In genomic region chr1:4061521-4062031, GRCh38 we compare ENCODE assay signal across 17 cellular contexts.
A peak's percentile ranks its signal among the peaks of the same experiment; 100 is the strongest.
DNase-seq lines count a peak whose midpoint lies in the region; ATAC-seq, FAIRE-seq and TF ChIP-seq lines count a peak whose summit lies in the region.
"Had no signal": no experiment of that assay in that cellular context is flagged by ENCODE, and none has a peak within 500 bp of the region (broad histone marks: within the 10 kb centered on the region; RNA-seq: fewer than 3 reads in every experiment).

No MANE protein-coding gene starts in this region.

- DNase-seq in K562 (ENCODE audit: extremely low read depth in 1 of 4, low spot score in 3 of 4) (no peak), mesenteric fat pad (ENCODE audit: low spot score) (peak; percentile 62), DMS153 (lab: John Stamatoyannopoulos, UW) (no peak), SK-N-DZ (ENCODE audit: low spot score) (no peak)
- DNase-seq: AML-193; CD4-positive, alpha-beta memory T cell; DMS79 treated with DMSO at 0.1 percent for 48 hours; GF-D8; HCEC 1CT had no signal

- no peak overlapping the region; the same call in 1 of the 2 replicates for H3K9ac ChIP-seq in OCI-LY1 (ENCODE audit: low read length)
- no peak overlapping the region for H3K9ac ChIP-seq in K562 (ENCODE audit: insufficient read depth in 1 of 2, low read depth in 2 of 2, low read length in 2 of 2)
- H3K9ac ChIP-seq: BLaER1 had no signal

- TF ChIP-seq CTCF in OCI-LY1 (IDR thresholded peaks at IDR 0.05; ENCODE audit: low read length) (no peak), K562 (IDR thresholded peaks at IDR 0.05 in 2 of 3, conservative IDR thresholded peaks at IDR 0.05 in 1 of 3; ENCODE audit: insufficient read depth in 2 of 3, low read depth in 1 of 3, low read length in 3 of 3) (no peak)

- H3K27me3 ChIP-seq in OCI-LY1 (ENCODE audit: insufficient read depth, low read length) (no peaks in the 10 kb centered on the region), K562 (ENCODE audit: control insufficient read depth in 2 of 2, insufficient read depth in 2 of 2, low read length in 2 of 2) (peaks cover 16 to 55% of the 10 kb centered on the region in 2 experiments; a peak in 3 of 5 replicates)
- H3K27me3 ChIP-seq: BLaER1 had no signal

- H3K9me3 Mint-ChIP-seq in stimulated activated memory B cell treated with anti-CD40 and anti-IgM and Interleukin-4, amounts not matched to agents 10 μg/mL and 1 μg/mL and 100 μg/mL, for 72 hours: no peaks in the 10 kb centered on the region
- H3K9me3 Mint-ChIP-seq: CD4-positive, alpha-beta memory T cell had no signal

- H3K9me3 ChIP-seq in OCI-LY1 (ENCODE audit: low read length) (no peaks in the 10 kb centered on the region), K562 (replicated peaks; ENCODE audit: control insufficient read depth, insufficient read depth, low read depth, low read length) (peaks cover 2% of the 10 kb centered on the region; the same call in 1 of the 2 replicates)
- H3K9me3 ChIP-seq: BLaER1 had no signal

- no peak for FAIRE-seq in K562 (lab: Jason Lieb, UNC)
- FAIRE-seq: A204.1, H54 had no signal

- no peak for TF ChIP-seq POLR2A in K562 (conservative IDR thresholded peaks at IDR 0.05)

- POLR2A ChIA-PET in K562 (lab: Yijun Ruan, JAX): no interaction called here

- H2AFZ ChIP-seq in OCI-LY1 (ENCODE audit: low read length) (no peak overlapping the region), K562 (ENCODE audit: low read depth, low read length) (no peak overlapping the region)
- H2AFZ ChIP-seq: GM23338 had no signal

- no peaks in the 10 kb centered on the region for H3K27me3 Mint-ChIP-seq in stimulated activated memory B cell treated with anti-CD40 and anti-IgM and Interleukin-4, amounts not matched to agents 10 μg/mL and 1 μg/mL and 100 μg/mL, for 72 hours
- H3K27me3 Mint-ChIP-seq: CD4-positive, alpha-beta memory T cell had no signal

- H3K79me2 ChIP-seq in OCI-LY1 (ENCODE audit: insufficient read depth, low read length) (no peaks in the 10 kb centered on the region), K562 (ENCODE audit: control insufficient read depth, insufficient read depth, low read length) (no peaks in the 10 kb centered on the region)

- H3K4me2 ChIP-seq in OCI-LY1 (ENCODE audit: low read length) (no peak overlapping the region), K562 (ENCODE audit: insufficient read depth, low read length) (no peak overlapping the region)
- H3K4me2 ChIP-seq: GM23338 had no signal

- H3K27ac Mint-ChIP-seq in stimulated activated memory B cell treated with anti-CD40 and anti-IgM and Interleukin-4, amounts not matched to agents 10 μg/mL and 1 μg/mL and 100 μg/mL, for 72 hours: no peak overlapping the region
- H3K27ac Mint-ChIP-seq: CD14-positive monocyte; CD4-positive, alpha-beta memory T cell; GM23338 had no signal

- H3K36me3 Mint-ChIP-seq in stimulated activated memory B cell treated with anti-CD40 and anti-IgM and Interleukin-4, amounts not matched to agents 10 μg/mL and 1 μg/mL and 100 μg/mL, for 72 hours: no peaks in the 10 kb centered on the region
- H3K36me3 Mint-ChIP-seq: CD14-positive monocyte; CD4-positive, alpha-beta memory T cell had no signal

- intact Hi-C loops in K562 (cut with micrococcal nuclease): loop anchor here (5.0 kb wide), 1 partner anchor 149 kb away; no protein-coding TSS in a partner anchor

- no peaks in the 10 kb centered on the region for H3K9me2 ChIP-seq in OCI-LY1 (ENCODE audit: low read depth, low read length)

- ATAC-seq in K562 (peak; percentile 17; the same call in 1 of the 3 replicates), HG03108 (IDR thresholded peaks at IDR 0.05; ENCODE audit: unreplicated experiment) (no peak)
- peak; percentile 7 for ATAC-seq in stimulated activated memory B cell treated with anti-CD40 and anti-IgM and Interleukin-4, amounts not matched to agents 10 μg/mL and 1 μg/mL and 100 μg/mL, for 72 hours
- ATAC-seq: GM23338 had no signal

- peaks cover 6% of the 10 kb centered on the region; the same call in 1 of the 2 replicates for H3F3A ChIP-seq in OCI-LY1 (ENCODE audit: insufficient read depth, low read length)

- CTCF ChIA-PET in K562 (lab: Yijun Ruan, JAX; ENCODE audit: low intra/inter-chr PET ratio): interaction anchor here (0.6 kb wide), 1 partner anchor 366 kb away, joined by 3 read pairs; no protein-coding TSS in a partner anchor

- H3K4me1 Mint-ChIP-seq in stimulated activated memory B cell treated with anti-CD40 and anti-IgM and Interleukin-4, amounts not matched to agents 10 μg/mL and 1 μg/mL and 100 μg/mL, for 72 hours: no peaks in the 10 kb centered on the region
- H3K4me1 Mint-ChIP-seq: CD14-positive monocyte; CD4-positive, alpha-beta memory T cell; GM23338 had no signal

- no peak overlapping the region for H3K4me3 Mint-ChIP-seq in stimulated activated memory B cell treated with anti-CD40 and anti-IgM and Interleukin-4, amounts not matched to agents 10 μg/mL and 1 μg/mL and 100 μg/mL, for 72 hours
- H3K4me3 Mint-ChIP-seq: CD14-positive monocyte; CD4-positive, alpha-beta memory T cell; GM23338 had no signal

- H3K9me1 ChIP-seq in K562 (ENCODE audit: control insufficient read depth, insufficient read depth, low read length): no peaks in the 10 kb centered on the region

- H4K20me1 ChIP-seq in OCI-LY1 (ENCODE audit: insufficient read depth, low read length): no peaks in the 10 kb centered on the region
- 0 out of 2 replicates have a peak, but pooled peaks cover 7% of the 10 kb centered on the region for H4K20me1 ChIP-seq in K562 (replicated peaks; ENCODE audit: control insufficient read depth, insufficient read depth, low read length)
- H4K20me1 ChIP-seq: BLaER1 had no signal

- no peak overlapping the region for H3K4me3 ChIP-seq in OCI-LY1 (ENCODE audit: low read depth, low read length, poor library complexity, severe bottlenecking)
- H3K4me3 ChIP-seq in K562: no peak overlapping the region
- H3K4me3 ChIP-seq: BLaER1, GM23338 had no signal

- TF ChIP-seq EP300 in K562 (IDR thresholded peaks at IDR 0.05; ENCODE audit: low read length): no peak

- under 1% methylated on average over 20 of the region's 21 CpGs for WGBS in K562 (ENCODE audit: insufficient coverage, low coverage, missing lambda C conversion rate)

- no peaks in the 10 kb centered on the region for H3K36me3 ChIP-seq in OCI-LY1 (ENCODE audit: insufficient read depth, low read length)
- no peaks in the 10 kb centered on the region for H3K36me3 ChIP-seq in K562 (ENCODE audit: control insufficient read depth, insufficient read depth, low read length)
- H3K36me3 ChIP-seq: BLaER1 had no signal

- H3K4me1 ChIP-seq in OCI-LY1 (ENCODE audit: insufficient read depth, low read length, severe bottlenecking): peaks cover 44% of the 10 kb centered on the region
- H3K4me1 ChIP-seq in K562 (replicated peaks in 1 of 2; ENCODE audit: control insufficient read depth in 2 of 2, insufficient read depth in 2 of 2, low read length in 2 of 2): peaks cover 0 to 4% of the 10 kb centered on the region in 2 experiments; a peak in 1 of 5 replicates

- BruUV-seq in K562 (replicated peaks; lab: Mats Ljungman, UMichigan): no TSS peak

- H3K27ac ChIP-seq in OCI-LY1 (ENCODE audit: low read depth, low read length, poor library complexity, severe bottlenecking) (peak overlapping the region; percentile 55), K562 (ENCODE audit: extremely low read depth, low read depth, low read length) (no peak overlapping the region)
- H3K27ac ChIP-seq: BLaER1 had no signal

- in situ Hi-C loops in K562 (cut with MboI): no loop called here

- no peak for TF ChIP-seq RAD21 in K562 (CRISPR knock-in tag; conservative IDR thresholded peaks at IDR 0.05 in 1 of 2, IDR thresholded peaks at IDR 0.05 in 1 of 2)

TF ChIP-seq in K562, 482 proteins besides CTCF, POLR2A, EP300 and RAD21:
- no peak for TF ChIP-seq ZNF584 (CRISPR knock-in tag; IDR thresholded peaks at IDR 0.05; ENCODE audit: low read depth)
- no peak for TF ChIP-seq FOXJ2 (tag; IDR thresholded peaks at IDR 0.05)
- TF ChIP-seq CAMTA2 (CRISPR knock-in tag; conservative IDR thresholded peaks at IDR 0.05): no peak
- TF ChIP-seq, protein P1, sequence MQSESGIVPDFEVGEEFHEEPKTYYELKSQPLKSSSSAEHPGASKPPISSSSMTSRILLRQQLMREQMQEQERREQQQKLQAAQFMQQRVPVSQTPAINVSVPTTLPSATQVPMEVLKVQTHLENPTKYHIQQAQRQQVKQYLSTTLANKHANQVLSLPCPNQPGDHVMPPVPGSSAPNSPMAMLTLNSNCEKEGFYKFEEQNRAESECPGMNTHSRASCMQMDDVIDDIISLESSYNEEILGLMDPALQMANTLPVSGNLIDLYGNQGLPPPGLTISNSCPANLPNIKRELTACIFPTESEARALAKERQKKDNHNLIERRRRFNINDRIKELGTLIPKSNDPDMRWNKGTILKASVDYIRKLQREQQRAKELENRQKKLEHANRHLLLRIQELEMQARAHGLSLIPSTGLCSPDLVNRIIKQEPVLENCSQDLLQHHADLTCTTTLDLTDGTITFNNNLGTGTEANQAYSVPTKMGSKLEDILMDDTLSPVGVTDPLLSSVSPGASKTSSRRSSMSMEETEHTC (IDR thresholded peaks at IDR 0.05): no peak
- TF ChIP-seq, protein P2, sequence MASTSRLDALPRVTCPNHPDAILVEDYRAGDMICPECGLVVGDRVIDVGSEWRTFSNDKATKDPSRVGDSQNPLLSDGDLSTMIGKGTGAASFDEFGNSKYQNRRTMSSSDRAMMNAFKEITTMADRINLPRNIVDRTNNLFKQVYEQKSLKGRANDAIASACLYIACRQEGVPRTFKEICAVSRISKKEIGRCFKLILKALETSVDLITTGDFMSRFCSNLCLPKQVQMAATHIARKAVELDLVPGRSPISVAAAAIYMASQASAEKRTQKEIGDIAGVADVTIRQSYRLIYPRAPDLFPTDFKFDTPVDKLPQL (IDR thresholded peaks at IDR 0.05; ENCODE audit: extremely low read depth, insufficient read length): no peak
